26 cellular contexts compared by ENCODE assay signal in the genomic region with DNA sequence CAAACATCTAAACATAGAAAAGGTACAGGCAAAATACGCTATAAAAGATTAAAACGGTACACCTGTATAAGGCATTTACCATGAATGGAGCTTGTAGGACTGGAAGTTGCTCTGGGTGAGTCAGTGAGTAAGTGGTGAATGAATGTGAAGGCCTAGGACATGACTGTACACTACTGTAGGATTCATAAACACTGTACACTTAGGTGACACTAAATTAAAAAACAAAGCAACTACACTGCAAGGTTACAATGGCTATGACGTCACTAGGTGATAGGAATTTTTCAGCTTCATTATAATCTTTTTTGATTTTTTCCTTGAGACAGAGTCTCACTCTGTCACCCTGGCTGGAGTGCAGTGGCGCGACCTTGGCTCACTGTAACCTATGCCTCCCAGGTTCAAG.
A peak's percentile ranks its signal among the peaks of the same experiment; 100 is the strongest.
DNase-seq lines count a peak whose midpoint lies in the region; ATAC-seq, FAIRE-seq and TF ChIP-seq lines count a peak whose summit lies in the region.
"Had no signal": no experiment of that assay in that cellular context is flagged by ENCODE, and none has a peak within 500 bp of the region (broad histone marks: within the 10 kb centered on the region; RNA-seq: fewer than 3 reads in every experiment).

No MANE protein-coding gene starts in this region.

- no peak for FAIRE-seq in RCC 7860 (lab: Jason Lieb, UNC)
- no peak for FAIRE-seq in K562 (lab: Jason Lieb, UNC)
- FAIRE-seq: G401.6, GM19239 had no signal

- H4K20me1 ChIP-seq in K562 (replicated peaks; ENCODE audit: control insufficient read depth, insufficient read depth, low read length): no peaks in the 10 kb centered on the region; the same call in 1 of the 2 replicates

- no peaks in the 10 kb centered on the region for H3K9me3 ChIP-seq in K562 (replicated peaks; ENCODE audit: control insufficient read depth, insufficient read depth, low read depth, low read length)

- no peak overlapping the region for H3K4me2 ChIP-seq in K562 (ENCODE audit: insufficient read depth, low read length)
- H3K4me2 ChIP-seq: KMS-11 had no signal

- CTCF ChIA-PET in K562 (lab: Yijun Ruan, JAX; ENCODE audit: low intra/inter-chr PET ratio): no interaction called here

- BruUV-seq in K562 (replicated peaks; lab: Mats Ljungman, UMichigan): no TSS peak

- H3K27me3 ChIP-seq in K562 (ENCODE audit: control insufficient read depth in 2 of 2, insufficient read depth in 2 of 2, low read length in 2 of 2): no peaks in the 10 kb centered on the region

- no peak overlapping the region for H2AFZ ChIP-seq in K562 (ENCODE audit: low read depth, low read length)

- no peaks in the 10 kb centered on the region for H3K36me3 ChIP-seq in K562 (ENCODE audit: control insufficient read depth, insufficient read depth, low read length)

- H3K9me1 ChIP-seq in K562 (ENCODE audit: control insufficient read depth, insufficient read depth, low read length): no peaks in the 10 kb centered on the region

- in situ Hi-C loops in K562 (cut with MboI): no loop called here

- peak; percentile 33 for DNase-seq in Daoy (ENCODE audit: low read depth)
- peak; percentile 13 for DNase-seq in RCC 7860 (ENCODE audit: low spot score)
- DNase-seq in K562 (ENCODE audit: extremely low read depth in 1 of 4, low spot score in 3 of 4): no peak
- DNase-seq in renal cortical epithelial cell (ENCODE audit: low read depth): peak; percentile 67
- DNase-seq in COLO668 (lab: John Stamatoyannopoulos, UW; ENCODE audit: unreplicated experiment): no peak
- DNase-seq: CD4-positive, CD25-positive, alpha-beta regulatory T cell; COR-L47; DMS 273 treated with DMSO at 0.1 percent for 48 hours; DMS79 treated with DMSO at 0.1 percent for 48 hours; MV-4-11; NCI-H1105 treated with DMSO at 0.1 percent for 48 hours; NCI-H1694; NCI-H2081; NCI-H2171; NCI-H345; NCI-H524; NCI-H774; NK-92 treated with Interleukin-12 subunit alpha and Interleukin-12 subunit beta, amount 100 ng/mL, for 24 hours; Right ventricle myocardium superior; T-helper 17 cell had no signal

- H3K79me2 ChIP-seq in K562 (ENCODE audit: control insufficient read depth, insufficient read depth, low read length): no peaks in the 10 kb centered on the region

- no peak for TF ChIP-seq EP300 in K562 (IDR thresholded peaks at IDR 0.05; ENCODE audit: low read length)

- no peak overlapping the region for H3K27ac ChIP-seq in K562 (ENCODE audit: extremely low read depth, low read depth, low read length)
- H3K27ac ChIP-seq: HL-60, KMS-11 had no signal

- no peak for ATAC-seq in K562
- ATAC-seq in HG03565 (IDR thresholded peaks at IDR 0.05; ENCODE audit: unreplicated experiment): no peak
- no peak for ATAC-seq in GM18517 (IDR thresholded peaks at IDR 0.05; ENCODE audit: unreplicated experiment)
- ATAC-seq: T-helper 17 cell had no signal

- no peak for TF ChIP-seq POLR2A in K562 (conservative IDR thresholded peaks at IDR 0.05)

- no peak for TF ChIP-seq RAD21 in K562 (CRISPR knock-in tag; conservative IDR thresholded peaks at IDR 0.05 in 1 of 2, IDR thresholded peaks at IDR 0.05 in 1 of 2)

- TF ChIP-seq CTCF in K562 (IDR thresholded peaks at IDR 0.05 in 2 of 3, conservative IDR thresholded peaks at IDR 0.05 in 1 of 3; ENCODE audit: insufficient read depth in 2 of 3, low read depth in 1 of 3, low read length in 3 of 3): no peak

- H3K4me1 ChIP-seq in K562 (replicated peaks in 1 of 2; ENCODE audit: control insufficient read depth in 2 of 2, insufficient read depth in 2 of 2, low read length in 2 of 2): no peaks in the 10 kb centered on the region

- 1% methylated on average over 5 of the region's 5 CpGs for WGBS in K562 (ENCODE audit: insufficient coverage, low coverage, missing lambda C conversion rate)

- POLR2A ChIA-PET in K562 (lab: Yijun Ruan, JAX): no interaction called here

- no peak overlapping the region for H3K4me3 ChIP-seq in K562

- intact Hi-C loops in K562 (cut with micrococcal nuclease): no loop called here

- H3K9ac ChIP-seq in K562 (ENCODE audit: insufficient read depth in 1 of 2, low read depth in 2 of 2, low read length in 2 of 2): no peak overlapping the region
- H3K9ac ChIP-seq: KMS-11 had no signal

TF ChIP-seq in K562, 482 proteins besides CTCF, POLR2A, EP300 and RAD21:
- TF ChIP-seq NFIX (CRISPR knock-in tag; IDR thresholded peaks at IDR 0.05; ENCODE audit: low read depth): no peak
- TF ChIP-seq ATF1 (CRISPR knock-in tag; IDR thresholded peaks at IDR 0.05): no peak
- peak; percentile 50 for TF ChIP-seq ATF1 (tag; IDR thresholded peaks at IDR 0.05)
- TF ChIP-seq ZNF75A (CRISPR knock-in tag; IDR thresholded peaks at IDR 0.05): no peak
- TF ChIP-seq SIN3A (IDR thresholded peaks at IDR 0.05; ENCODE audit: borderline replicate concordance in 2 of 2, control insufficient read depth in 1 of 2, low read depth in 2 of 2, low read length in 2 of 2): no peak
- no peak for TF ChIP-seq RBM15 (IDR thresholded peaks at IDR 0.05; ENCODE audit: insufficient read depth, low read length)
- no peak for TF ChIP-seq U2AF2 (optimal IDR thresholded peaks at IDR 0.05; ENCODE audit: low read depth, low read length)
- TF ChIP-seq ATF7 (IDR thresholded peaks at IDR 0.05): 0 out of 2 replicates have a peak, but pooled peaks have one; percentile 15
- no peak for TF ChIP-seq TAF7 (tag; IDR thresholded peaks at IDR 0.05)
- no peak for TF ChIP-seq SREBF2 (CRISPR knock-in tag; IDR thresholded peaks at IDR 0.05)
- TF ChIP-seq HNRNPH1 (optimal IDR thresholded peaks at IDR 0.05; ENCODE audit: low read depth, low read length): no peak
- no peak for TF ChIP-seq ZNF740 (CRISPR knock-in tag; IDR thresholded peaks at IDR 0.05)
- TF ChIP-seq ZNF740 (tag; IDR thresholded peaks at IDR 0.05): no peak

Comparison
In these comparisons a context has a peak if more than half of its experiments do, and no peak if none do; other contexts are left out.
1. DNase-seq: peak in Daoy (single experiment), RCC 7860 (single experiment) and renal cortical epithelial cell (single experiment); none in K562 (0 of 4) and COLO668 (single experiment).